ENCODE assay signal across 16 cellular contexts in genomic region chr21:43829161-43829560, GRCh38. TPM values are rescaled to one million over a fixed set of nuclear protein-coding genes. Genes with fewer than 3 reads are reported as not detected.
DNase-seq lines count a peak whose midpoint lies in the region; ATAC-seq and TF ChIP-seq lines count a peak whose summit lies in the region.
"Had no signal": no experiment of that assay in that cellular context is flagged by ENCODE, and none has a peak within 500 bp of the region (broad histone marks: within the 10 kb centered on the region; RNA-seq: fewer than 3 reads in every experiment).

No MANE protein-coding gene starts in this region.

- no peaks in the 10 kb centered on the region for H3K79me2 ChIP-seq in PC-3 (ENCODE audit: low read length)
- H3K79me2 ChIP-seq in neural progenitor cell (ENCODE audit: low read depth), result no peaks in the 10 kb centered on the region

- WGBS in spleen, 5 donors, result 85 to 89% (median 87%) methylated on average over 12 of the region's 12 CpGs

- TF ChIP-seq POLR2A in spleen (IDR thresholded peaks at IDR 0.05), result no peak

- TF ChIP-seq CTCF in PC-3 (conservative IDR thresholded peaks at IDR 0.05; ENCODE audit: low read depth, low read length) (no peak), neural progenitor cell (IDR thresholded peaks at IDR 0.05) (no peak), spleen (IDR thresholded peaks at IDR 0.05 in 8 of 11, conservative IDR thresholded peaks at IDR 0.05 in 3 of 11) (no peak), tibial artery (IDR thresholded peaks at IDR 0.05) (no peak)

- intact Hi-C loops in PC-3 (cut with micrococcal nuclease) (no loop called here), spleen (cut with DNase I; ENCODE audit: low total_unique reads) (no loop called here), tibial artery (cut with DNase I; ENCODE audit: low total_unique reads) (loop anchor here (10.0 kb wide), 1 partner anchor 56 kb away; no protein-coding TSS in a partner anchor)
- intact Hi-C loops in activated CD4-positive, alpha-beta memory T cell treated with anti-CD3 and anti-CD28 coated beads for 36 hours (cut with micrococcal nuclease), result no loop called here

- H3K9me3 Mint-ChIP-seq in neural progenitor cell, result peaks cover 9% of the 10 kb centered on the region
- no peaks in the 10 kb centered on the region for H3K9me3 Mint-ChIP-seq in activated CD4-positive, alpha-beta memory T cell treated with anti-CD3 and anti-CD28 coated beads for 36 hours
- H3K9me3 Mint-ChIP-seq: CD4-positive, alpha-beta T cell had no signal

- H2AFZ ChIP-seq in PC-3 (ENCODE audit: low read length), result no peak overlapping the region
- no peak overlapping the region for H2AFZ ChIP-seq in neural progenitor cell (replicated peaks)

- H3K4me3 Mint-ChIP-seq in neural progenitor cell, result peak overlapping the region; percentile 30
- H3K4me3 Mint-ChIP-seq in activated CD4-positive, alpha-beta memory T cell treated with anti-CD3 and anti-CD28 coated beads for 36 hours, result no peak overlapping the region
- H3K4me3 Mint-ChIP-seq: CD4-positive, alpha-beta T cell; H9 had no signal

- DNase-seq in D341Med (ENCODE audit: low spot score) (peak; percentile 21), PC-3 (no peak), neural progenitor cell (ENCODE audit: low spot score) (no peak), spleen (peak; percentile 58), midbrain (lab: John Stamatoyannopoulos, UW) (no peak), tibial artery (no peak)
- no peak for DNase-seq in activated CD4-positive, alpha-beta memory T cell treated with anti-CD3 and anti-CD28 coated beads for 36 hours
- DNase-seq: ACHN; BE2C; C1 segment of cervical spinal cord; Caco-2; CD4-positive, alpha-beta T cell; DMS79 treated with DMSO at 0.1 percent for 48 hours; GF-D8; GOT3; H9 had no signal

- H4K20me1 ChIP-seq in PC-3 (ENCODE audit: low read length) (no peaks in the 10 kb centered on the region), neural progenitor cell (ENCODE audit: low read depth) (no peaks in the 10 kb centered on the region)

- CTCF ChIA-PET in PC-3 (lab: Charles Lee), result interaction anchor here (0.6 kb wide), 1 partner anchor 27 kb away, joined by 5 read pairs; no protein-coding TSS in a partner anchor
- CTCF ChIA-PET in activated CD4-positive, alpha-beta memory T cell treated with anti-CD3 and anti-CD28 coated beads for 36 hours (lab: Charles Lee), result interaction anchor here (1.6 kb wide), 1 partner anchor 111 kb away, joined by 4 read pairs; no protein-coding TSS in a partner anchor

- H3K4me1 Mint-ChIP-seq in neural progenitor cell, result peaks cover 5% of the 10 kb centered on the region
- H3K4me1 Mint-ChIP-seq in activated CD4-positive, alpha-beta memory T cell treated with anti-CD3 and anti-CD28 coated beads for 36 hours (ENCODE audit: low read depth), result no peaks in the 10 kb centered on the region

- H3K4me1 ChIP-seq in PC-3 (ENCODE audit: insufficient read depth, low read length) (peaks cover 6% of the 10 kb centered on the region), neural progenitor cell (peaks cover 6% of the 10 kb centered on the region), spleen (peaks cover 0 to 21% (median under 1%) of the 10 kb centered on the region in 6 donors), tibial artery (no peaks in the 10 kb centered on the region)
- H3K4me1 ChIP-seq: BE2C, Caco-2 had no signal

- BruUV-seq in PC-3 (replicated peaks; lab: Mats Ljungman, UMichigan), result no TSS peak

- H3K27ac ChIP-seq in PC-3 (ENCODE audit: low read length) (no peak overlapping the region), neural progenitor cell (no peak overlapping the region), spleen (no peak overlapping the region), tibial artery (no peak overlapping the region)

- no peak for ATAC-seq in PC-3

- H3K9me2 ChIP-seq in PC-3 (replicated peaks; ENCODE audit: low read length), result no peaks in the 10 kb centered on the region

- H3K9ac ChIP-seq in PC-3 (ENCODE audit: low read length) (no peak overlapping the region), neural progenitor cell (no peak overlapping the region)

- peak overlapping the region; percentile 21 for H3K27ac Mint-ChIP-seq in neural progenitor cell
- H3K27ac Mint-ChIP-seq in activated CD4-positive, alpha-beta memory T cell treated with anti-CD3 and anti-CD28 coated beads for 36 hours, result no peak overlapping the region
- H3K27ac Mint-ChIP-seq: CD4-positive, alpha-beta T cell had no signal

- H3F3A ChIP-seq in PC-3 (ENCODE audit: low read length, unreplicated experiment) (no peaks in the 10 kb centered on the region), neural progenitor cell (ENCODE audit: low read depth) (no peaks in the 10 kb centered on the region)

- POLR2A ChIA-PET in PC-3 (lab: Charles Lee; ENCODE audit: unreplicated experiment), result no interaction called here
- POLR2A ChIA-PET in activated CD4-positive, alpha-beta memory T cell treated with anti-CD3 and anti-CD28 coated beads for 36 hours (lab: Charles Lee), result no interaction called here

- H3K27me3 ChIP-seq in PC-3 (ENCODE audit: low read length) (no peaks in the 10 kb centered on the region), neural progenitor cell (no peaks in the 10 kb centered on the region), spleen (replicated peaks in 1 of 7) (peaks cover 0 to 55% (median 0%) of the 10 kb centered on the region in 7 donors), tibial artery (peaks cover 0 to 70% of the 10 kb centered on the region in 2 donors)
- H3K27me3 ChIP-seq: BE2C had no signal

- H3K36me3 ChIP-seq in PC-3 (ENCODE audit: low read depth, low read length), result no peaks in the 10 kb centered on the region
- no peaks in the 10 kb centered on the region for H3K36me3 ChIP-seq in neural progenitor cell
- H3K36me3 ChIP-seq in spleen, result no peaks in the 10 kb centered on the region
- H3K36me3 ChIP-seq in tibial artery, result no peaks in the 10 kb centered on the region
- H3K36me3 ChIP-seq: BE2C had no signal

- no peaks in the 10 kb centered on the region for H3K36me3 Mint-ChIP-seq in neural progenitor cell
- H3K36me3 Mint-ChIP-seq in activated CD4-positive, alpha-beta memory T cell treated with anti-CD3 and anti-CD28 coated beads for 36 hours, result no peaks in the 10 kb centered on the region

- H3K27me3 Mint-ChIP-seq in neural progenitor cell (ENCODE audit: insufficient read depth, low read depth), result no peaks in the 10 kb centered on the region
- peaks cover 13% of the 10 kb centered on the region for H3K27me3 Mint-ChIP-seq in activated CD4-positive, alpha-beta memory T cell treated with anti-CD3 and anti-CD28 coated beads for 36 hours

- H3K9me3 ChIP-seq in PC-3 (ENCODE audit: low read length) (no peaks in the 10 kb centered on the region), neural progenitor cell (ENCODE audit: low read depth) (no peaks in the 10 kb centered on the region), spleen (peaks cover 0 to 8% (median 0%) of the 10 kb centered on the region in 8 donors), tibial artery (no peaks in the 10 kb centered on the region)
- H3K9me3 ChIP-seq: BE2C, Caco-2 had no signal

- H3K4me2 ChIP-seq in PC-3 (ENCODE audit: low read length) (0 out of 2 replicates have a peak overlapping the region, but pooled peaks have one; percentile 62), neural progenitor cell (no peak overlapping the region)

- H3K4me3 ChIP-seq in PC-3 (ENCODE audit: low read length), result no peak overlapping the region
- H3K4me3 ChIP-seq in neural progenitor cell, result no peak overlapping the region
- H3K4me3 ChIP-seq in spleen, result no peak overlapping the region
- no peak overlapping the region for H3K4me3 ChIP-seq in tibial artery

RNA-seq across cellular contexts. Expression of gene AGPAT3, which starts 35.9 kb away (rescaled TPM):
- total RNA-seq in PC-3 (2014; rRNA removed), result 76.1 and 91.9 TPM in 2 replicates
- total RNA-seq in neural progenitor cell (ENCODE audit: low replicate concordance), result 7.8 and 8.7 TPM in 2 replicates
- total RNA-seq in spleen, result 10 to 100 TPM; 50.8 to 92.0 (median 64.5) TPM
- polyA plus RNA-seq in spleen, result 10 to 100 TPM in 1 of 3 donors, 1 to 10 TPM in 2; 6.9 to 20.7 (median 8.3) TPM
- total RNA-seq in activated CD4-positive, alpha-beta memory T cell treated with anti-CD3 and anti-CD28 coated beads for 36 hours, result 10 to 100 TPM; 71.4 to 82.4 TPM

RNA-seq across cellular contexts. Expression of gene RRP1, which starts 39.8 kb away (rescaled TPM):
- total RNA-seq in PC-3 (2014; rRNA removed) (76.4 and 96.6 TPM in 2 replicates), neural progenitor cell (ENCODE audit: low replicate concordance) (18.4 and 32.5 TPM in 2 replicates), spleen (10 to 100 TPM; 11.5 to 26.9 (median 20.5) TPM)
- polyA plus RNA-seq in spleen, result 10 to 100 TPM; 12.6 to 18.8 (median 15.8) TPM
- total RNA-seq in activated CD4-positive, alpha-beta memory T cell treated with anti-CD3 and anti-CD28 coated beads for 36 hours, result 10 to 100 TPM; 42.7 to 47.8 TPM

RNA-seq across cellular contexts. Expression of gene CSTB, which starts 53.1 kb away (rescaled TPM):
- total RNA-seq in PC-3 (2014; rRNA removed), result 99.2 and 151 TPM in 2 replicates
- 7.1 and 8.5 TPM in 2 replicates for total RNA-seq in neural progenitor cell (ENCODE audit: low replicate concordance)
- 10 to 100 TPM; 10.5 to 36.6 (median 28.6) TPM for total RNA-seq in spleen
- 10 to 100 TPM; 39.6 to 93.8 (median 48.5) TPM for polyA plus RNA-seq in spleen
- 10 to 100 TPM; 40.1 to 42.3 TPM for total RNA-seq in activated CD4-positive, alpha-beta memory T cell treated with anti-CD3 and anti-CD28 coated beads for 36 hours

Comparison
In these comparisons a context has a peak if more than half of its experiments do, and no peak if none do; other contexts are left out.
1. DNase-seq: peak in D341Med (single experiment) and spleen (single experiment); none in PC-3 (single experiment), neural progenitor cell (single experiment), midbrain (single experiment), activated CD4-positive, alpha-beta memory T cell treated with anti-CD3 and anti-CD28 coated beads for 36 hours (single experiment) and tibial artery (0 of 2).